In the genomic region with DNA sequence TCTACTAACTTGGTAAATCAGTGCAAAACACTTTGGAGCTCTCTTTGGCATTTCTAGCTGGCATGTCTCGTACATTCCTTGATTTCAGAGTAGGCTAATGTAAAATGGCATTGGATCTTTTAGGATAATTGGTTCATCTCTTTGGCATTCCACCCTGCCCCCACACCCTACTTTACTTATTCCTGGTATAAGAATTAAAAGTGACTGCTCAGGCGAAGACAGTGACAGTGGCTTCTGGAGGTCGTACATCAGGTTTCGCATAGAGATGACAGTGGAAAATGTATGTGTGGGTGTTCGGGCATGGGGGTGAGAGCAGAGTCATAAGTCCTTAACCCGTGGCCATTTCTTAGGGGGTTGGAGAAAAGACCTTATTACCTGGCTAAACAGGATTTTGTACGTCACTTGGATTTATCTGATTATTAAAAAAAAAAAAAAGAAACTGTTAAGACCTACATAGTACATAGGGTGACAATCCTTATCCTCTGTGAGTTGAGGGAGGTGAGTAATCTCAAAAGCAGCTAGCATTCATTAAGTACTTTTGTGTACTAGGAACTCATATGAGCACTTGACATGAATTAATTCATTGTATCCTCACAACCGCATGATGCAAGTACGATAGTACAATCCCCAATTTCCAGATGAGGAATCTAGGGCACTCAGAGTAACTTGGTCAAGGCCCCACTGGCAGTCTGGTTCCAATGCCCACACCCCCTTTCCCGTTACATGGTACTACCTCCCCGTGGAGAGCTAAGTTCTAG, we compare ENCODE assay signal across 1 cellular context.
TF ChIP-seq lines count a peak whose summit lies in the region.

No MANE protein-coding gene starts in this region.

TF ChIP-seq in IMR-90, 13 proteins besides CTCF, POLR2A, EP300 and RAD21:
- TF ChIP-seq CEBPB (IDR thresholded peaks at IDR 0.05; ENCODE audit: low read depth, low read length), result no peak
- no peak for TF ChIP-seq RFX5 (IDR thresholded peaks at IDR 0.05; ENCODE audit: low read depth, low read length)
- TF ChIP-seq CHD1 (IDR thresholded peaks at IDR 0.05; ENCODE audit: low read depth, low read length), result no peak
- no peak for TF ChIP-seq MAFK (IDR thresholded peaks at IDR 0.05; ENCODE audit: low read depth, low read length)
- no peak for TF ChIP-seq BHLHE40 (IDR thresholded peaks at IDR 0.05; ENCODE audit: low read depth, low read length)
- TF ChIP-seq MAZ (IDR thresholded peaks at IDR 0.05; ENCODE audit: borderline replicate concordance, low read depth, low read length), result no peak
- TF ChIP-seq, protein P1, sequence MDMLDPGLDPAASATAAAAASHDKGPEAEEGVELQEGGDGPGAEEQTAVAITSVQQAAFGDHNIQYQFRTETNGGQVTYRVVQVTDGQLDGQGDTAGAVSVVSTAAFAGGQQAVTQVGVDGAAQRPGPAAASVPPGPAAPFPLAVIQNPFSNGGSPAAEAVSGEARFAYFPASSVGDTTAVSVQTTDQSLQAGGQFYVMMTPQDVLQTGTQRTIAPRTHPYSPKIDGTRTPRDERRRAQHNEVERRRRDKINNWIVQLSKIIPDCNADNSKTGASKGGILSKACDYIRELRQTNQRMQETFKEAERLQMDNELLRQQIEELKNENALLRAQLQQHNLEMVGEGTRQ (IDR thresholded peaks at IDR 0.05; ENCODE audit: low read depth, low read length), result no peak
- TF ChIP-seq ELK1 (IDR thresholded peaks at IDR 0.05; ENCODE audit: borderline replicate concordance, low read depth, low read length), result no peak
- TF ChIP-seq RCOR1 (IDR thresholded peaks at IDR 0.05; ENCODE audit: insufficient replicate concordance, low read length), result no peak
